ENCODE assay signal across 11 cellular contexts in the genomic region with DNA sequence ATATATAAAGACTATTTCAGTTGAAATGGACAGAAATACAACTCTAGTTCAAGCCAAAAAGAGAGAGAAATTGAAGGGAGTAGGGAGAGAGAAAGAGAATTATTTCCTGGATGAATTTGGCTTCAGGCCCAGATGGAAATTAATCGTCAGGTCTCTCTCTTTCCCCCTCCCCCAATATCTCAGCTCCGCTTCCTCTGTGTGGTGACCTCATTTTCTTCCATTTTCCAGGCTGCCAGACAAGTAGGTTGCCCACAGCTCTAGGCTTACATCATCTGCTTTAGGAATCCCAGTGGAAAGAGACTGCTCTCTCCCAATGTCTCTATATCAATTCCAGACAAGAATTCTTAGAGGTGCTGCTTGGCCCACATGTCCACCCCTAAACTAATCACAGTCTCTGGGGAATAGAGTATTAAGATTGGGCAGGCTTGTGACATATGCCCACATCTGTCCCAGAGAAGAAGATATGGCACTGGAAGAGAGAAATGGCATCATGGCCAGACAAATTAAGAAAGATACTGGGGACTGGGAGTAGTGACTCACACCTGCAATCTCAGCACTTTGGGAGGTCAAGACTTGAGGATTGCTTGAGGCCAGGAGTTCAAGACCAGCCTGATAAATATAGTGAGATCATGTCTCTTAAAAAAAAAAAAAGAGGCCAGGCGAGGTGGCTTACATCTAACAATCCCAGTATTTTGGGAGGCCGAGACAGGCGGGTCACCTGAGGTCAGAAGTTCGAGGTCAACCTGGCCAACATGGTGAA. TPM values are rescaled to one million over a fixed set of nuclear protein-coding genes. Genes with fewer than 3 reads are reported as not detected.
DNase-seq lines count a peak whose midpoint lies in the region; ATAC-seq and TF ChIP-seq lines count a peak whose summit lies in the region.
"Had no signal": no experiment of that assay in that cellular context is flagged by ENCODE, and none has a peak within 500 bp of the region (broad histone marks: within the 10 kb centered on the region; RNA-seq: fewer than 3 reads in every experiment).

No MANE protein-coding gene starts in this region.

- peak; percentile 56 for DNase-seq in DMS79 treated with DMSO at 0.1 percent for 48 hours (lab: John Stamatoyannopoulos, UW)
- peak; percentile 57 to 78 for DNase-seq in NCI-H2081 (lab: John Stamatoyannopoulos, UW)
- DNase-seq in adrenal gland, result peak in 4 of 7 donors; percentile 18 to 37 (median 32)
- DNase-seq in mesendoderm, result peak; percentile 92
- DNase-seq in erythroblast (lab: John Stamatoyannopoulos, UW), result no peak
- no peak for DNase-seq in GDM1 (lab: John Stamatoyannopoulos, UW)
- no peak for DNase-seq in H9
- DNase-seq: activated CD4-positive, alpha-beta T cell treated with anti-CD3 and anti-CD28 coated beads, Interleukin-2, amount 10 ng/mL, durations not matched to agents 7 days and 5 days; KG1 had no signal

- H3K27me3 Mint-ChIP-seq in H9 (ENCODE audit: low read depth), result no peaks in the 10 kb centered on the region; the same call in 1 of the 2 replicates
- H3K27me3 Mint-ChIP-seq: memory B cell had no signal

- ATAC-seq in HG03097 (IDR thresholded peaks at IDR 0.05; ENCODE audit: low FRiP score, unreplicated experiment), result no peak

- H3K23ac ChIP-seq in mesendoderm (ENCODE audit: low read length) (no peak overlapping the region), H9 (ENCODE audit: insufficient read length, low read depth, low read length) (no peak overlapping the region)

- WGBS in adrenal gland, 4 donors, result 63 to 70% (median 65%) methylated on average over 6 of the region's 6 CpGs
- WGBS in mesendoderm (ENCODE audit: extremely low coverage, insufficient coverage, low lambda C conversion rate), result no CpG with 5 or more reads among the region's 6 CpGs
- no CpG with 5 or more reads among the region's 6 CpGs for WGBS in H9 (ENCODE audit: extremely low coverage, insufficient read length, low lambda C conversion rate)

- H3K36me3 ChIP-seq in adrenal gland (replicated peaks in 1 of 2) (no peaks in the 10 kb centered on the region), mesendoderm (ENCODE audit: control insufficient read depth, insufficient read depth, low read length) (no peaks in the 10 kb centered on the region)

- H3K27ac ChIP-seq in adrenal gland (no peak overlapping the region), mesendoderm (ENCODE audit: low read depth, low read length) (no peak overlapping the region), H9 (ENCODE audit: insufficient read length, low read depth, low read length) (no peak overlapping the region)

- H2AK5ac ChIP-seq in mesendoderm (ENCODE audit: low read length) (no peak overlapping the region), H9 (ENCODE audit: insufficient read length, low read length) (no peak overlapping the region)

- H3K27ac Mint-ChIP-seq in H9, result no peak overlapping the region
- H3K27ac Mint-ChIP-seq: activated CD4-positive, alpha-beta T cell treated with anti-CD3 and anti-CD28 coated beads, Interleukin-2, amount 10 ng/mL, durations not matched to agents 7 days and 5 days; memory B cell had no signal

- no peaks in the 10 kb centered on the region for H3K79me2 ChIP-seq in mesendoderm (ENCODE audit: control insufficient read depth, insufficient read depth, low read length)
- H3K79me2 ChIP-seq in H9 (ENCODE audit: insufficient read depth, low read length), result no peaks in the 10 kb centered on the region

- H4K20me1 ChIP-seq in H9 (ENCODE audit: control insufficient read depth, insufficient read depth, insufficient read length), result no peaks in the 10 kb centered on the region

- H3K36me3 Mint-ChIP-seq in H9 (ENCODE audit: insufficient read depth in 1 of 3, low read depth in 3 of 3), result no peaks in the 10 kb centered on the region
- H3K36me3 Mint-ChIP-seq: memory B cell had no signal

- intact Hi-C loops in adrenal gland (cut with DNase I), result no loop called here

- no peak overlapping the region for H3K4me3 Mint-ChIP-seq in H9
- H3K4me3 Mint-ChIP-seq: activated CD4-positive, alpha-beta T cell treated with anti-CD3 and anti-CD28 coated beads, Interleukin-2, amount 10 ng/mL, durations not matched to agents 7 days and 5 days; memory B cell had no signal

- no peak overlapping the region for H3K4me3 ChIP-seq in adrenal gland
- no peak overlapping the region for H3K4me3 ChIP-seq in mesendoderm (ENCODE audit: low read length)

- no peak overlapping the region for H3T11ph ChIP-seq in H9 (ENCODE audit: low read length)

- TF ChIP-seq CTCF in adrenal gland (IDR thresholded peaks at IDR 0.05) (no peak), H9 (conservative IDR thresholded peaks at IDR 0.05) (no peak)

- H3K4me1 Mint-ChIP-seq in H9, result peaks cover 3 to 4% of the 10 kb centered on the region in 2 experiments; a peak in 2 of 4 replicates
- H3K4me1 Mint-ChIP-seq: activated CD4-positive, alpha-beta T cell treated with anti-CD3 and anti-CD28 coated beads, Interleukin-2, amount 10 ng/mL, durations not matched to agents 7 days and 5 days had no signal

- no peaks in the 10 kb centered on the region for H3K23me2 ChIP-seq in H9 (ENCODE audit: insufficient read length, low read depth, low read length, poor library complexity, severe bottlenecking)

- H3K9me3 ChIP-seq in adrenal gland (replicated peaks in 1 of 3) (no peaks in the 10 kb centered on the region), H9 (ENCODE audit: control insufficient read depth, low read depth, low read length) (no peaks in the 10 kb centered on the region)

- no peaks in the 10 kb centered on the region for H3K79me1 ChIP-seq in mesendoderm (ENCODE audit: low read length)
- H3K79me1 ChIP-seq in H9 (ENCODE audit: insufficient read depth, low read depth, low read length, poor library complexity, severe bottlenecking), result no peaks in the 10 kb centered on the region

- H2BK120ac ChIP-seq in mesendoderm (ENCODE audit: low read depth, low read length) (no peak overlapping the region), H9 (ENCODE audit: low read depth, low read length, poor library complexity, severe bottlenecking) (no peak overlapping the region)

- H3K9me3 Mint-ChIP-seq in H9, result no peaks in the 10 kb centered on the region
- H3K9me3 Mint-ChIP-seq: activated CD4-positive, alpha-beta T cell treated with anti-CD3 and anti-CD28 coated beads, Interleukin-2, amount 10 ng/mL, durations not matched to agents 7 days and 5 days; memory B cell had no signal

- no peak overlapping the region for H3K4ac ChIP-seq in mesendoderm (ENCODE audit: low read depth, low read length)
- no peak overlapping the region for H3K4ac ChIP-seq in H9 (ENCODE audit: low read depth, low read length)

- no peak overlapping the region for H2BK20ac ChIP-seq in H9 (ENCODE audit: low read depth, low read length, poor library complexity, severe bottlenecking)

- H2BK5ac ChIP-seq in mesendoderm (ENCODE audit: low read length) (no peak overlapping the region), H9 (ENCODE audit: insufficient read length, low read length) (no peak overlapping the region)

- TF ChIP-seq POLR2A in adrenal gland (IDR thresholded peaks at IDR 0.05), result no peak
- no peak for TF ChIP-seq POLR2A in erythroblast (IDR thresholded peaks at IDR 0.05; ENCODE audit: low read length)

- no peak overlapping the region for H4K91ac ChIP-seq in H9 (ENCODE audit: insufficient read length, low read depth, low read length)

- H3K18ac ChIP-seq in mesendoderm (ENCODE audit: low read length) (no peak overlapping the region), H9 (ENCODE audit: insufficient read length, low read depth, low read length) (no peak overlapping the region)

- H3K56ac ChIP-seq in mesendoderm (ENCODE audit: low read length), result no peak overlapping the region
- no peak overlapping the region for H3K56ac ChIP-seq in H9 (ENCODE audit: insufficient read length, low read depth, low read length)

- no peak overlapping the region for H4K8ac ChIP-seq in mesendoderm (ENCODE audit: low read depth, low read length)
- H4K8ac ChIP-seq in H9 (replicated peaks; ENCODE audit: insufficient read length, low read depth, low read length), result no peak overlapping the region

- H3K4me1 ChIP-seq in adrenal gland (replicated peaks in 1 of 2) (peaks cover 0 to 4% of the 10 kb centered on the region in 2 donors), mesendoderm (ENCODE audit: control insufficient read depth, low read depth, low read length) (peaks cover 6% of the 10 kb centered on the region), H9 (ENCODE audit: insufficient read depth, low read length) (0 out of 2 replicates have a peak, but pooled peaks cover 6% of the 10 kb centered on the region)

- H3K4me2 ChIP-seq in mesendoderm (ENCODE audit: low read length) (no peak overlapping the region), H9 (ENCODE audit: insufficient read depth, insufficient read length, low read length) (no peak overlapping the region)

- no peaks in the 10 kb centered on the region for H3K27me3 ChIP-seq in adrenal gland
- H3K27me3 ChIP-seq in mesendoderm (ENCODE audit: insufficient read depth, low read length, poor library complexity), result no peaks in the 10 kb centered on the region
- H3K27me3 ChIP-seq in H9 (ENCODE audit: insufficient read depth, low read length), result no peaks in the 10 kb centered on the region

- H4K5ac ChIP-seq in mesendoderm (ENCODE audit: low read length), result no peak overlapping the region
- H4K5ac ChIP-seq in H9 (ENCODE audit: insufficient read length, low read depth, low read length), result no peak overlapping the region

- H2BK15ac ChIP-seq in mesendoderm (replicated peaks; ENCODE audit: low read depth), result no peak overlapping the region
- H2BK15ac ChIP-seq in H9 (ENCODE audit: low read depth, low read length), result no peak overlapping the region

- H2BK12ac ChIP-seq in H9 (ENCODE audit: insufficient read length, low read depth, low read length), result no peak overlapping the region

- H3K9ac ChIP-seq in mesendoderm (ENCODE audit: low read length) (no peak overlapping the region), H9 (ENCODE audit: extremely low read depth, insufficient read length, low read length) (no peak overlapping the region)

- H3K14ac ChIP-seq in H9 (ENCODE audit: insufficient read depth, low read length), result no peak overlapping the region

- H2AFZ ChIP-seq in H9 (ENCODE audit: low read length), result no peak overlapping the region

RNA-seq across cellular contexts. Expression of a gene that starts 37.2 kb away (rescaled TPM):
- total RNA-seq in adrenal gland, result 10 to 100 TPM; 16.0 to 45.2 (median 30.4) TPM
- polyA plus RNA-seq in adrenal gland, result 10 to 100 TPM; 66.3 to 88.8 (median 83.0) TPM
- polyA plus RNA-seq in mesendoderm (2013, experiment 1 of 2), result 15.9 TPM
- polyA plus RNA-seq in mesendoderm (2013, experiment 2 of 2), result 18.0 TPM
- 17.1 and 20.8 TPM in 2 replicates for total RNA-seq in H9 (2021)

Comparison
In these comparisons a context has a peak if more than half of its experiments do, and no peak if none do; other contexts are left out.
1. DNase-seq: peak in DMS79 treated with DMSO at 0.1 percent for 48 hours (single experiment), NCI-H2081 (2 of 2), adrenal gland (4 of 7) and mesendoderm (single experiment); none in erythroblast (0 of 2), GDM1 (single experiment) and H9 (single experiment).